Comparison of ENCODE assay signal across 17 cellular contexts in the genomic region with DNA sequence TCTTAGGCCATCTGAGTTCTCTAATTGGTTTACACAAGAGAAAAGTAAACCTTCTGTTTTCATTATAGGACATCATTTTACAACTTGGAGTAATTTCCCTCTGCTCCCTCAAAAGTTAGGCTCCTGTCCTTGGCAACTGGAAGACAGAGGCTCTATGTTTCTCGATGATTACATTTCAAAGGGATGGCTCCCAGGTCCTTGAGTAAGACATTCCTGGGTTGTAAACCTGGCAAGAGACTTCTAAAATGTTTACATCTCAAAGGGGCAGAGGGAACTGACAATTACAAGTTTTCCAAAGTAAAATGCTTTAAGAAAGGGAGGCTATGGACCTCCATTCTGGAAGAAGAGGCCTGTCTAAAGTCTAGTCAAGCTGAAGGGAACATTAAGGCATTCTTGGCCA.
DNase-seq lines count a peak whose midpoint lies in the region; ATAC-seq and TF ChIP-seq lines count a peak whose summit lies in the region.
"Had no signal": no experiment of that assay in that cellular context is flagged by ENCODE, and none has a peak within 500 bp of the region (broad histone marks: within the 10 kb centered on the region; RNA-seq: fewer than 3 reads in every experiment).

No MANE protein-coding gene starts in this region.

- no CpG with 5 or more reads among the region's 1 CpG for WGBS in iPS DF 6.9 (ENCODE audit: insufficient coverage, insufficient read length)
- WGBS in mesenchymal stem cell, result 20% methylated on average over 1 of the region's 1 CpG

- H3K27me3 ChIP-seq in iPS DF 6.9 (ENCODE audit: control insufficient read depth, insufficient read depth, low read length), result no peaks in the 10 kb centered on the region
- no peaks in the 10 kb centered on the region for H3K27me3 ChIP-seq in neural progenitor cell
- H3K27me3 ChIP-seq in mesenchymal stem cell (ENCODE audit: control insufficient read depth in 1 of 2, insufficient read depth in 1 of 2, low read length in 2 of 2), result no peaks in the 10 kb centered on the region
- H3K27me3 ChIP-seq: BE2C had no signal

- H3K4me3 Mint-ChIP-seq in neural progenitor cell, result no peak overlapping the region
- H3K4me3 Mint-ChIP-seq: CD4-positive, alpha-beta memory T cell; H9 had no signal

- H2BK120ac ChIP-seq in mesenchymal stem cell (ENCODE audit: low read depth, low read length), result no peak overlapping the region

- H2BK15ac ChIP-seq in mesenchymal stem cell (ENCODE audit: low read depth, poor library complexity, severe bottlenecking), result no peak overlapping the region

- H3K36me3 ChIP-seq in SK-N-MC (ENCODE audit: insufficient read depth, low read length) (no peaks in the 10 kb centered on the region), iPS DF 6.9 (ENCODE audit: control insufficient read depth, insufficient read depth, low read length) (no peaks in the 10 kb centered on the region), neural progenitor cell (no peaks in the 10 kb centered on the region), mesenchymal stem cell (ENCODE audit: control insufficient read depth in 1 of 2, insufficient read depth in 2 of 2, low read depth in 1 of 2, low read length in 2 of 2) (no peaks in the 10 kb centered on the region)
- H3K36me3 ChIP-seq: BE2C had no signal

- H3K4me1 Mint-ChIP-seq in neural progenitor cell, result peaks cover 4% of the 10 kb centered on the region
- H3K4me1 Mint-ChIP-seq: CD4-positive, alpha-beta memory T cell had no signal

- H3K4me2 ChIP-seq in neural progenitor cell (no peak overlapping the region), mesenchymal stem cell (ENCODE audit: low read length, poor library complexity, severe bottlenecking) (no peak overlapping the region)
- H3K4me2 ChIP-seq: A549 had no signal

- no peak overlapping the region for H3K4ac ChIP-seq in mesenchymal stem cell (ENCODE audit: low read depth in 1 of 2, low read length in 2 of 2)

- no peak overlapping the region for H2BK12ac ChIP-seq in mesenchymal stem cell (ENCODE audit: low read length in 2 of 2)

- no peaks in the 10 kb centered on the region for H3K4me1 ChIP-seq in iPS DF 6.9 (ENCODE audit: control insufficient read depth, insufficient read depth, low read length)
- no peaks in the 10 kb centered on the region for H3K4me1 ChIP-seq in neural progenitor cell
- H3K4me1 ChIP-seq in mesenchymal stem cell (ENCODE audit: control insufficient read depth, insufficient read depth, low read depth, low read length), result no peaks in the 10 kb centered on the region
- H3K4me1 ChIP-seq: A549, BE2C had no signal

- H4K91ac ChIP-seq in mesenchymal stem cell (ENCODE audit: low read length), result no peak overlapping the region

- no peak for TF ChIP-seq CTCF in neural progenitor cell (IDR thresholded peaks at IDR 0.05)

- no peak overlapping the region for H3K18ac ChIP-seq in mesenchymal stem cell (ENCODE audit: low read depth in 1 of 2, low read length in 2 of 2)

- H3F3A ChIP-seq in neural progenitor cell (ENCODE audit: low read depth), result no peaks in the 10 kb centered on the region

- H2AFZ ChIP-seq in neural progenitor cell (replicated peaks) (peak overlapping the region; percentile 5), mesenchymal stem cell (ENCODE audit: low read depth, low read length) (no peak overlapping the region)
- H2AFZ ChIP-seq: GM23248 had no signal

- H3K27ac Mint-ChIP-seq in neural progenitor cell, result no peak overlapping the region
- H3K27ac Mint-ChIP-seq: CD4-positive, alpha-beta memory T cell; H9 had no signal

- no peak overlapping the region for H3K14ac ChIP-seq in mesenchymal stem cell (ENCODE audit: low read length in 2 of 2)

- H3K27me3 Mint-ChIP-seq in neural progenitor cell (ENCODE audit: insufficient read depth, low read depth), result peaks cover 5% of the 10 kb centered on the region
- H3K27me3 Mint-ChIP-seq: CD4-positive, alpha-beta memory T cell had no signal

- H2AK5ac ChIP-seq in mesenchymal stem cell (ENCODE audit: low read length, severe bottlenecking), result no peak overlapping the region

- peaks cover 13% of the 10 kb centered on the region for H3K9me3 Mint-ChIP-seq in neural progenitor cell

- no peaks in the 10 kb centered on the region for H4K20me1 ChIP-seq in neural progenitor cell (ENCODE audit: low read depth)

- H4K8ac ChIP-seq in mesenchymal stem cell (ENCODE audit: low read length), result no peak overlapping the region

- ATAC-seq in GM18861 (IDR thresholded peaks at IDR 0.05; ENCODE audit: unreplicated experiment), result no peak
- no peak for ATAC-seq in GM21515 (IDR thresholded peaks at IDR 0.05; ENCODE audit: unreplicated experiment)
- ATAC-seq: A549, HepG2 had no signal

- H3K4me3 ChIP-seq in SK-N-MC (no peak overlapping the region), iPS DF 6.9 (ENCODE audit: low read length) (no peak overlapping the region), neural progenitor cell (no peak overlapping the region), mesenchymal stem cell (ENCODE audit: insufficient read depth in 1 of 2, low read depth in 1 of 2, low read length in 2 of 2) (no peak overlapping the region)
- H3K4me3 ChIP-seq: A549, GM23248 had no signal

- H3K27ac ChIP-seq in SK-N-MC (peak overlapping the region; percentile 90), iPS DF 6.9 (ENCODE audit: low read length) (no peak overlapping the region), neural progenitor cell (no peak overlapping the region), mesenchymal stem cell (ENCODE audit: low read length, poor library complexity, severe bottlenecking) (no peak overlapping the region)
- H3K27ac ChIP-seq: A549, C4-2B, GM23248 had no signal

- H3K79me2 ChIP-seq in neural progenitor cell (ENCODE audit: low read depth), result no peaks in the 10 kb centered on the region

- no peaks in the 10 kb centered on the region for H3K79me1 ChIP-seq in mesenchymal stem cell (replicated peaks; ENCODE audit: low read length, poor library complexity, severe bottlenecking)

- H3K23ac ChIP-seq in mesenchymal stem cell (ENCODE audit: low read length in 2 of 2), result no peak overlapping the region

- no peaks in the 10 kb centered on the region for H3K36me3 Mint-ChIP-seq in neural progenitor cell

- DNase-seq in SK-N-MC (ENCODE audit: low read depth, low spot score), result no peak
- DNase-seq in iPS DF 6.9 (ENCODE audit: low read depth, low spot score), result peak; percentile 16
- DNase-seq in neural progenitor cell (ENCODE audit: low spot score), result no peak
- no peak for DNase-seq in mesenchymal stem cell
- no peak for DNase-seq in NCI-H187 treated with DMSO at 0.1 percent for 48 hours (lab: John Stamatoyannopoulos, UW)
- DNase-seq: BE2C; CD4-positive, alpha-beta memory T cell; DMS79; EL; GDM1; GM23248; H9 had no signal

- H2BK5ac ChIP-seq in mesenchymal stem cell (ENCODE audit: low read depth, low read length, poor library complexity, severe bottlenecking), result no peak overlapping the region

- H3K9me3 ChIP-seq in SK-N-MC (ENCODE audit: low read depth, low read length) (no peaks in the 10 kb centered on the region), iPS DF 6.9 (ENCODE audit: control insufficient read depth, insufficient read depth, low read length) (no peaks in the 10 kb centered on the region; the same call in 1 of the 2 replicates), neural progenitor cell (ENCODE audit: low read depth) (no peaks in the 10 kb centered on the region), mesenchymal stem cell (ENCODE audit: control insufficient read depth, low read length) (peaks cover 7% of the 10 kb centered on the region)
- H3K9me3 ChIP-seq: A549, BE2C had no signal

- no peak overlapping the region for H3K9ac ChIP-seq in SK-N-MC (ENCODE audit: insufficient read length)
- H3K9ac ChIP-seq in neural progenitor cell, result no peak overlapping the region
- no peak overlapping the region for H3K9ac ChIP-seq in mesenchymal stem cell (ENCODE audit: low read length)
- H3K9ac ChIP-seq: GM23248 had no signal
